19 cellular contexts compared by ENCODE assay signal in genomic region chr2:39225564-39225963, GRCh38. TPM values are rescaled to one million over a fixed set of nuclear protein-coding genes. Genes with fewer than 3 reads are reported as not detected.
"Had no signal": no experiment of that assay in that cellular context is flagged by ENCODE, and none has a peak within 500 bp of the region (broad histone marks: within the 10 kb centered on the region; RNA-seq: fewer than 3 reads in every experiment).

No MANE protein-coding gene starts in this region.

- H3K9me3 ChIP-seq: body of pancreas, esophagus muscularis mucosa, left lung, sigmoid colon, SK-N-SH, spleen, thyroid gland had no signal

- H3K4me2 ChIP-seq: hepatocyte, SK-N-SH had no signal

- H3K27ac ChIP-seq: body of pancreas, coronary artery, esophagus muscularis mucosa, hepatocyte, left lung, parathyroid adenoma, sigmoid colon, spleen, thyroid gland had no signal

- DNase-seq: activated CD4-positive, alpha-beta T cell treated with anti-CD3 and anti-CD28 coated beads for 4 hours; activated naive CD4-positive, alpha-beta T cell treated with anti-CD3 and anti-CD28 coated beads, Interleukin-2, amount 50 U/mL, for 16 hours; amygdala; body of pancreas; caudate nucleus; left lung; mammary epithelial cell; naive B cell; sigmoid colon; SK-N-SH; spleen; T-cell; thyroid gland had no signal

- H3K27ac Mint-ChIP-seq: activated T-helper 2 cell treated with anti-CD3 and anti-CD28 coated beads, Interferon-gamma antibody, Interleukin-2, Interleukin-4, amounts not matched to agents 10 μg/mL and 5 μg/mL and 100 μg/mL, durations not matched to agents 14 hours and 24 hours and 36 hours; T-cell had no signal

- ATAC-seq: body of pancreas, left lung, T-cell had no signal

- H3K4me3 Mint-ChIP-seq: naive B cell, T-cell had no signal

- H3K79me2 ChIP-seq: hepatocyte, parathyroid adenoma had no signal

- H3K36me3 ChIP-seq: left lung, sigmoid colon, spleen, thyroid gland had no signal

- H3K36me3 Mint-ChIP-seq: naive B cell had no signal

- H3K27me3 ChIP-seq: body of pancreas, esophagus muscularis mucosa, hepatocyte, left lung, sigmoid colon, spleen, thyroid gland had no signal

- H3K9me3 Mint-ChIP-seq: naive B cell, T-cell had no signal

- H3K4me3 ChIP-seq: body of pancreas, coronary artery, esophagus muscularis mucosa, hepatocyte, left lung, sigmoid colon, spleen, thyroid gland had no signal

- H2AFZ ChIP-seq: hepatocyte, parathyroid adenoma had no signal

- H3K9ac ChIP-seq: parathyroid adenoma, SK-N-SH had no signal

- H3K9me2 ChIP-seq: SK-N-SH had no signal

- H3K27me3 Mint-ChIP-seq: naive B cell, T-cell had no signal

RNA-seq across cellular contexts. Expression of gene CDKL4, which starts 18.2 kb away (rescaled TPM):
- total RNA-seq: mononuclear cell had no signal
